In genomic region chr16:2691491-2692248, GRCh38 we compare ENCODE assay signal across 16 cellular contexts. TPM values are rescaled to one million over a fixed set of nuclear protein-coding genes. Genes with fewer than 3 reads are reported as not detected.
A peak's percentile ranks its signal among the peaks of the same experiment; 100 is the strongest.
DNase-seq lines count a peak whose midpoint lies in the region; ATAC-seq and TF ChIP-seq lines count a peak whose summit lies in the region.
"Had no signal": no experiment of that assay in that cellular context is flagged by ENCODE, and none has a peak within 500 bp of the region (broad histone marks: within the 10 kb centered on the region; RNA-seq: fewer than 3 reads in every experiment).

No MANE protein-coding gene starts in this region.

- TF ChIP-seq CTCF in heart right ventricle (IDR thresholded peaks at IDR 0.05) = no peak
- no peak for TF ChIP-seq CTCF in gastrocnemius medialis (IDR thresholded peaks at IDR 0.05 in 4 of 5, conservative IDR thresholded peaks at IDR 0.05 in 1 of 5)
- TF ChIP-seq CTCF in tibial nerve (IDR thresholded peaks at IDR 0.05) = no peak

- no peak overlapping the region for H3K4me3 ChIP-seq in HUES6 (ENCODE audit: low read depth, low read length)
- H3K4me3 ChIP-seq in heart right ventricle = peak overlapping the region in 7 of 10 donors; percentile 1 to 37 (median 21)
- peak overlapping the region in 2 of 4 donors; percentile 5 to 19 for H3K4me3 ChIP-seq in gastrocnemius medialis
- no peak overlapping the region for H3K4me3 ChIP-seq in tibial nerve
- H3K4me3 ChIP-seq: suprapubic skin had no signal

- intact Hi-C loops in heart right ventricle (cut with DNase I) = no loop called here
- intact Hi-C loops in gastrocnemius medialis (cut with DNase I; ENCODE audit: low total_unique reads) = loop anchor here (10.0 kb wide), 1 partner anchor 63 kb away; the partner anchor contains the start of gene SRRM2

- H3K27me3 ChIP-seq in HUES6 (ENCODE audit: control insufficient read depth, insufficient read depth, low read length) (no peaks in the 10 kb centered on the region), heart right ventricle (no peaks in the 10 kb centered on the region), gastrocnemius medialis (no peaks in the 10 kb centered on the region), tibial nerve (no peaks in the 10 kb centered on the region)
- H3K27me3 ChIP-seq: brain microvascular endothelial cell, suprapubic skin had no signal

- TF ChIP-seq EP300 in tibial nerve (IDR thresholded peaks at IDR 0.05) = no peak

- H3K36me3 ChIP-seq in HUES6 (ENCODE audit: control insufficient read depth, insufficient read depth, low read length) (peaks cover 10% of the 10 kb centered on the region; the same call in 1 of the 2 replicates), heart right ventricle (peaks cover 0 to 26% (median 0%) of the 10 kb centered on the region in 9 donors), gastrocnemius medialis (no peaks in the 10 kb centered on the region), tibial nerve (peaks cover 0 to 14% (median 0%) of the 10 kb centered on the region in 3 donors)

- ATAC-seq in heart right ventricle (peak in 7 of 8 donors; percentile 10 to 73 (median 61)), gastrocnemius medialis (peak; percentile 53 to 73), HG02885 (IDR thresholded peaks at IDR 0.05; ENCODE audit: poor library complexity, unreplicated experiment) (no peak)

- 0 out of 2 replicates have a peak overlapping the region, but pooled peaks have one; percentile 9 for H3K27ac ChIP-seq in HUES6 (ENCODE audit: low read depth, low read length)
- peak overlapping the region; percentile 60 to 95 (median 80) for H3K27ac ChIP-seq in heart right ventricle
- peak overlapping the region; percentile 43 to 90 (median 79) for H3K27ac ChIP-seq in gastrocnemius medialis
- peak overlapping the region in 1 of 4 donors; percentile 69 for H3K27ac ChIP-seq in tibial nerve
- H3K27ac ChIP-seq: brain microvascular endothelial cell, epithelial cell of prostate, suprapubic skin had no signal

- H3K4me1 ChIP-seq in HUES6 (ENCODE audit: control insufficient read depth, insufficient read depth, low read length) (peaks cover 6% of the 10 kb centered on the region; the same call in 1 of the 2 replicates), heart right ventricle (peaks cover 13 to 54% (median 43%) of the 10 kb centered on the region in 9 donors), gastrocnemius medialis (peaks cover 40% of the 10 kb centered on the region in 2 donors), tibial nerve (peaks cover 0 to 54% (median 42%) of the 10 kb centered on the region in 4 donors)

- in situ Hi-C loops in gastrocnemius medialis (cut with MboI; ENCODE audit: low sequenced_read_pairs in 4 of 4) = no loop called here

- no peak overlapping the region for H3K9ac ChIP-seq in HUES6 (ENCODE audit: low read length)

- DNase-seq in anterior cingulate cortex (lab: John Stamatoyannopoulos, UW) = peak in 37 of 58 donors; percentile 28 to 75 (median 55)
- DNase-seq in heart right ventricle = peak in 1 of 2 donors; percentile 51
- peak; percentile 47 to 88 for DNase-seq in gastrocnemius medialis
- DNase-seq in tibial nerve (ENCODE audit: low spot score in 2 of 2) = no peak
- DNase-seq in T-helper 1 cell = no peak
- no peak for DNase-seq in NCI-H128 (lab: John Stamatoyannopoulos, UW; ENCODE audit: unreplicated experiment)
- DNase-seq: activated CD4-positive, alpha-beta T cell treated with anti-CD3 and anti-CD28 coated beads for 4 hours; activated T-cell treated with anti-CD3 and anti-CD28 coated beads, Interleukin-2, amount 50 U/mL, for 48 hours; brain microvascular endothelial cell; CD4-positive, alpha-beta T cell; NCI-H1930 had no signal

- TF ChIP-seq POLR2A in gastrocnemius medialis (IDR thresholded peaks at IDR 0.05) (no peak), tibial nerve (IDR thresholded peaks at IDR 0.05) (no peak)

- H3K9me3 ChIP-seq in HUES6 (ENCODE audit: control insufficient read depth, insufficient read depth, low read depth, low read length) (no peaks in the 10 kb centered on the region), heart right ventricle (no peaks in the 10 kb centered on the region), gastrocnemius medialis (no peaks in the 10 kb centered on the region), tibial nerve (no peaks in the 10 kb centered on the region)
- H3K9me3 ChIP-seq: suprapubic skin had no signal

- 74 to 76% methylated on average over 26 to 29 of the region's 29 CpGs for WGBS in heart right ventricle, 2 donors
- 84 to 85% methylated on average over 14 to 25 of the region's 29 CpGs for WGBS in tibial nerve, 2 donors

RNA-seq across cellular contexts. Expression of gene KCTD5, which starts 9.3 kb away (rescaled TPM):
- 10 to 100 TPM in 6 of 10 donors, 1 to 10 TPM in 4; 8.5 to 22.4 (median 11.7) TPM for total RNA-seq in heart right ventricle
- 10 to 100 TPM in 1 of 2 donors, 1 to 10 TPM in 1; 8.7 to 11.7 TPM for polyA plus RNA-seq in heart right ventricle
- 10 to 100 TPM; 13.6 to 23.8 (median 14.7) TPM for total RNA-seq in gastrocnemius medialis
- total RNA-seq in tibial nerve = 10 to 100 TPM; 17.8 to 24.3 (median 21.2) TPM

RNA-seq across cellular contexts. Expression of gene PRSS27, which starts 28.4 kb away (rescaled TPM):
- under 1 TPM in 9 of 10 donors, not detected in 1; 0.11 to 0.75 (median 0.40) TPM for total RNA-seq in heart right ventricle
- polyA plus RNA-seq in heart right ventricle = under 1 TPM; 0.46 to 0.66 TPM
- total RNA-seq in gastrocnemius medialis = under 1 TPM in 2 of 4 donors, not detected in 2; 0.49 to 0.55 TPM
- total RNA-seq in tibial nerve = 1 to 10 TPM; 1.3 to 4.2 (median 2.4) TPM
- polyA plus RNA-seq: IgD-negative memory B cell had no signal

Comparison
In these comparisons a context has a peak if more than half of its experiments do, and no peak if none do; other contexts are left out.
1. H3K4me3 ChIP-seq: peak in heart right ventricle (7 of 10); none in HUES6 (single experiment) and tibial nerve (0 of 4).
2. DNase-seq: peak in anterior cingulate cortex (37 of 58) and gastrocnemius medialis (2 of 2); none in tibial nerve (0 of 2), T-helper 1 cell (0 of 5) and NCI-H128 (single experiment).